15 cellular contexts compared by ENCODE assay signal in genomic region chr9:113337714-113338113, GRCh38. TPM values are rescaled to one million over a fixed set of nuclear protein-coding genes. Genes with fewer than 3 reads are reported as not detected.
DNase-seq lines count a peak whose midpoint lies in the region; ATAC-seq and TF ChIP-seq lines count a peak whose summit lies in the region.
"Had no signal": no experiment of that assay in that cellular context is flagged by ENCODE, and none has a peak within 500 bp of the region (broad histone marks: within the 10 kb centered on the region; RNA-seq: fewer than 3 reads in every experiment).

No MANE protein-coding gene starts in this region.

- H3K9me3 Mint-ChIP-seq in IgD-negative memory B cell (no peaks in the 10 kb centered on the region), nephron (no peaks in the 10 kb centered on the region)
- H3K9me3 Mint-ChIP-seq: GM23338 had no signal

- ATAC-seq in T-helper 17 cell = no peak
- ATAC-seq: GM23338 had no signal

- peaks cover 2 to 7% (median 5%) of the 10 kb centered on the region in 3 donors for H3K4me1 Mint-ChIP-seq in IgD-negative memory B cell
- H3K4me1 Mint-ChIP-seq in nephron = peaks cover 6% of the 10 kb centered on the region
- peaks cover 14% of the 10 kb centered on the region for H3K4me1 Mint-ChIP-seq in T-helper 17 cell

- H3K27me3 Mint-ChIP-seq in IgD-negative memory B cell = no peaks in the 10 kb centered on the region
- H3K27me3 Mint-ChIP-seq in nephron (ENCODE audit: low read depth) = peaks cover 9% of the 10 kb centered on the region
- H3K27me3 Mint-ChIP-seq in T-helper 17 cell = peaks cover 9% of the 10 kb centered on the region

- no peaks in the 10 kb centered on the region for H3K9me3 ChIP-seq in T-helper 17 cell (ENCODE audit: control insufficient read depth, low read length, poor library complexity, severe bottlenecking)
- H3K9me3 ChIP-seq: BE2C, Caco-2 had no signal

- H3K4me3 Mint-ChIP-seq in IgD-negative memory B cell = peak overlapping the region in 3 of 4 donors; percentile 17 to 43 (median 31)
- H3K4me3 Mint-ChIP-seq in nephron = peak overlapping the region in 2 of 3 experiments; percentile 81 to 93
- H3K4me3 Mint-ChIP-seq in T-helper 17 cell = no peak overlapping the region
- H3K4me3 Mint-ChIP-seq: GM23338 had no signal

- no peaks in the 10 kb centered on the region for H3K36me3 Mint-ChIP-seq in IgD-negative memory B cell
- peaks cover 3% of the 10 kb centered on the region for H3K36me3 Mint-ChIP-seq in nephron (ENCODE audit: low read depth)
- no peaks in the 10 kb centered on the region for H3K36me3 Mint-ChIP-seq in T-helper 17 cell (ENCODE audit: low read depth)
- H3K36me3 Mint-ChIP-seq: CD4-positive, CD25-positive, alpha-beta regulatory T cell had no signal

- DNase-seq in mucosa of gallbladder (ENCODE audit: low spot score) (no peak), T-helper 17 cell (no peak)
- DNase-seq: ACHN; BE2C; C1 segment of cervical spinal cord; Caco-2; CD4-positive, CD25-positive, alpha-beta regulatory T cell; DMS79; GDM1; HCEC 1CT; KBM-7 had no signal

- H3K27ac Mint-ChIP-seq in IgD-negative memory B cell (no peak overlapping the region), nephron (no peak overlapping the region), T-helper 17 cell (no peak overlapping the region)
- H3K27ac Mint-ChIP-seq: CD4-positive, CD25-positive, alpha-beta regulatory T cell; GM23338 had no signal

- no peak for TF ChIP-seq CTCF in nephron (IDR thresholded peaks at IDR 0.05; ENCODE audit: unreplicated experiment in 3 of 3)

RNA-seq across cellular contexts. Expression of gene WDR31, which starts 2.4 kb away (rescaled TPM):
- polyA plus RNA-seq in IgD-negative memory B cell = 0.13 TPM
- total RNA-seq in mucosa of gallbladder (8.1 TPM), T-helper 17 cell (under 1 TPM; 0.82 to 0.86 TPM)

RNA-seq across cellular contexts. Expression of gene BSPRY, which starts 11.6 kb away (rescaled TPM):
- polyA plus RNA-seq in IgD-negative memory B cell = 1.3 TPM
- 16.0 TPM for total RNA-seq in mucosa of gallbladder
- total RNA-seq in T-helper 17 cell = under 1 TPM in 1 of 2 donors, not detected in 1; 0.32 TPM
- total RNA-seq: Daoy had no signal

RNA-seq across cellular contexts. Expression of gene RNF183, which starts 34.5 kb away (rescaled TPM):
- polyA plus RNA-seq in IgD-negative memory B cell = not detected
- 5.3 TPM for total RNA-seq in mucosa of gallbladder
- not detected for total RNA-seq in T-helper 17 cell
- total RNA-seq: CD4-positive, CD25-positive, alpha-beta regulatory T cell; Daoy; GM23338 had no signal
- polyA plus RNA-seq: CD4-positive, CD25-positive, alpha-beta regulatory T cell had no signal

RNA-seq across cellular contexts. Expression of gene HDHD3, which starts 39.1 kb away (rescaled TPM):
- 48.0 TPM for polyA plus RNA-seq in IgD-negative memory B cell
- total RNA-seq in mucosa of gallbladder (102 TPM), T-helper 17 cell (10 to 100 TPM; 13.9 to 14.6 TPM)

Comparison
In these comparisons a context has a peak if more than half of its experiments do, and no peak if none do; other contexts are left out.
1. RNA of gene BSPRY, which starts 11.6 kb away (total RNA-seq): 16.0 TPM in mucosa of gallbladder (single experiment); 0.32 TPM in T-helper 17 cell; every median in the first group is over 10 times any median in the second.